8 cellular contexts compared by ENCODE assay signal in genomic region chr3:27720899-27721716, GRCh38. TPM values are rescaled to one million over a fixed set of nuclear protein-coding genes. Genes with fewer than 3 reads are reported as not detected.
A peak's percentile ranks its signal among the peaks of the same experiment; 100 is the strongest.
DNase-seq lines count a peak whose midpoint lies in the region; ATAC-seq and TF ChIP-seq lines count a peak whose summit lies in the region.

No MANE protein-coding gene starts in this region.

- no peak overlapping the region for H3K27ac Mint-ChIP-seq in CD4-positive, CD25-positive, alpha-beta regulatory T cell
- H3K27ac Mint-ChIP-seq in GM23338: no peak overlapping the region
- no peak overlapping the region for H3K27ac Mint-ChIP-seq in T-helper 2 cell treated with Interferon-gamma antibody and Interleukin-4, amounts not matched to agents 5 μg/mL and 100 μg/mL, for 36 hours

- DNase-seq in CD4-positive, CD25-positive, alpha-beta regulatory T cell: no peak
- DNase-seq in GM23338 (ENCODE audit: low spot score): peak; percentile 70
- no peak for DNase-seq in T-helper 2 cell treated with Interferon-gamma antibody and Interleukin-4, amounts not matched to agents 5 μg/mL and 100 μg/mL, for 36 hours (ENCODE audit: low spot score)
- no peak for DNase-seq in heart right ventricle
- DNase-seq in NCI-H1048 (lab: John Stamatoyannopoulos, UW): no peak
- no peak for DNase-seq in midbrain (lab: John Stamatoyannopoulos, UW)
- DNase-seq in stimulated activated CD4-positive, alpha-beta T cell treated with anti-CD3 and anti-CD28 coated beads, Interleukin-4, amount 100 ng/mL, for 4 hours: no peak

- H3K79me2 ChIP-seq in GM23338 (replicated peaks; ENCODE audit: insufficient read depth): no peaks in the 10 kb centered on the region

- peak overlapping the region; percentile 86 for H2AFZ ChIP-seq in GM23338

- peaks cover 0 to 2% (median 0%) of the 10 kb centered on the region in 7 donors for H3K9me3 Mint-ChIP-seq in CD4-positive, CD25-positive, alpha-beta regulatory T cell
- H3K9me3 Mint-ChIP-seq in GM23338: no peaks in the 10 kb centered on the region; the same call in 1 of the 3 replicates
- H3K9me3 Mint-ChIP-seq in T-helper 2 cell treated with Interferon-gamma antibody and Interleukin-4, amounts not matched to agents 5 μg/mL and 100 μg/mL, for 36 hours: no peaks in the 10 kb centered on the region

- no peaks in the 10 kb centered on the region for H3K36me3 ChIP-seq in CD4-positive, CD25-positive, alpha-beta regulatory T cell (ENCODE audit: control insufficient read depth, insufficient read depth, low read length)
- H3K36me3 ChIP-seq in GM23338 (ENCODE audit: insufficient read depth) (no peaks in the 10 kb centered on the region), heart right ventricle (no peaks in the 10 kb centered on the region), skeletal muscle satellite cell (ENCODE audit: insufficient read depth, low read length) (no peaks in the 10 kb centered on the region)

- peaks cover 18% of the 10 kb centered on the region for H4K20me1 ChIP-seq in GM23338 (replicated peaks; ENCODE audit: insufficient read depth)

- H3K27me3 ChIP-seq in CD4-positive, CD25-positive, alpha-beta regulatory T cell (ENCODE audit: control insufficient read depth, insufficient read depth, low read length): peaks cover 38% of the 10 kb centered on the region
- H3K27me3 ChIP-seq in GM23338 (ENCODE audit: insufficient read depth) (peaks cover 100% of the 10 kb centered on the region), heart right ventricle (peaks cover 27 to 100% (median 99%) of the 10 kb centered on the region in 7 donors), skeletal muscle satellite cell (ENCODE audit: control insufficient read depth, insufficient read depth, low read length) (peaks cover 96% of the 10 kb centered on the region)

- H3K4me3 Mint-ChIP-seq in CD4-positive, CD25-positive, alpha-beta regulatory T cell: peak overlapping the region; percentile 45 to 79 (median 64)
- H3K4me3 Mint-ChIP-seq in GM23338: peak overlapping the region; percentile 71
- peak overlapping the region; percentile 81 for H3K4me3 Mint-ChIP-seq in T-helper 2 cell treated with Interferon-gamma antibody and Interleukin-4, amounts not matched to agents 5 μg/mL and 100 μg/mL, for 36 hours

- intact Hi-C loops in heart right ventricle (cut with DNase I): no loop called here

- H3K9me2 ChIP-seq in GM23338 (ENCODE audit: insufficient read depth): no peaks in the 10 kb centered on the region

- 2 to 3% methylated on average over 61 to 64 of the region's 64 CpGs for WGBS in heart right ventricle, 2 donors

- TF ChIP-seq CTCF in GM23338 (conservative IDR thresholded peaks at IDR 0.05; ENCODE audit: low read depth in 2 of 2) (no peak; a peak in 1 of 4 replicates), heart right ventricle (IDR thresholded peaks at IDR 0.05) (peak in 1 of 9 donors; percentile 20)

- H3K4me2 ChIP-seq in GM23338 (peak overlapping the region; percentile 90), skeletal muscle satellite cell (ENCODE audit: low read length) (peak overlapping the region; percentile 93)

- ATAC-seq in CD4-positive, CD25-positive, alpha-beta regulatory T cell (ENCODE audit: low read depth in 2 of 2): peak in 1 of 2 donors; percentile 7
- ATAC-seq in GM23338 (peak; percentile 31), heart right ventricle (peak in 3 of 8 donors; percentile 14 to 49 (median 41))

- peak overlapping the region; percentile 18 for H3K4me3 ChIP-seq in CD4-positive, CD25-positive, alpha-beta regulatory T cell (ENCODE audit: low read depth, low read length)
- H3K4me3 ChIP-seq in GM23338 (peak overlapping the region; percentile 62), heart right ventricle (peak overlapping the region; percentile 19 to 61 (median 44)), skeletal muscle satellite cell (ENCODE audit: low read length) (peak overlapping the region; percentile 67)

- H3K27ac ChIP-seq in CD4-positive, CD25-positive, alpha-beta regulatory T cell (ENCODE audit: insufficient read depth, low read length, poor library complexity, severe bottlenecking): no peak overlapping the region
- H3K27ac ChIP-seq in GM23338 (ENCODE audit: low read depth) (no peak overlapping the region), heart right ventricle (peak overlapping the region in 1 of 10 donors; percentile 80)

- H3K9me3 ChIP-seq in CD4-positive, CD25-positive, alpha-beta regulatory T cell (ENCODE audit: control insufficient read depth in 2 of 2, low read length in 2 of 2): no peaks in the 10 kb centered on the region
- no peaks in the 10 kb centered on the region for H3K9me3 ChIP-seq in heart right ventricle
- H3K9me3 ChIP-seq in skeletal muscle satellite cell (replicated peaks; ENCODE audit: low read length): no peaks in the 10 kb centered on the region

- no peak overlapping the region for H3K9ac ChIP-seq in skeletal muscle satellite cell (ENCODE audit: low read depth, low read length)

- H3K4me1 ChIP-seq in CD4-positive, CD25-positive, alpha-beta regulatory T cell (ENCODE audit: control insufficient read depth, insufficient read depth, low read length, poor library complexity, severe bottlenecking): peaks cover 36% of the 10 kb centered on the region
- H3K4me1 ChIP-seq in GM23338 (ENCODE audit: insufficient read depth): peaks cover 83% of the 10 kb centered on the region
- H3K4me1 ChIP-seq in heart right ventricle: peaks cover 0 to 39% (median 30%) of the 10 kb centered on the region in 9 donors
- peaks cover 26% of the 10 kb centered on the region for H3K4me1 ChIP-seq in skeletal muscle satellite cell (ENCODE audit: control insufficient read depth, insufficient read depth, low read length)

- no peaks in the 10 kb centered on the region for H3K36me3 Mint-ChIP-seq in CD4-positive, CD25-positive, alpha-beta regulatory T cell
- H3K36me3 Mint-ChIP-seq in GM23338 (ENCODE audit: low read depth): no peaks in the 10 kb centered on the region
- H3K36me3 Mint-ChIP-seq in T-helper 2 cell treated with Interferon-gamma antibody and Interleukin-4, amounts not matched to agents 5 μg/mL and 100 μg/mL, for 36 hours (ENCODE audit: low read depth): peaks cover 8% of the 10 kb centered on the region

- H3K4me1 Mint-ChIP-seq in CD4-positive, CD25-positive, alpha-beta regulatory T cell: peaks cover 16 to 37% (median 24%) of the 10 kb centered on the region in 4 donors
- peaks cover 75% of the 10 kb centered on the region for H3K4me1 Mint-ChIP-seq in GM23338
- H3K4me1 Mint-ChIP-seq in T-helper 2 cell treated with Interferon-gamma antibody and Interleukin-4, amounts not matched to agents 5 μg/mL and 100 μg/mL, for 36 hours (ENCODE audit: low read depth): peaks cover 22% of the 10 kb centered on the region

- peaks cover 26% of the 10 kb centered on the region for H3F3A ChIP-seq in GM23338 (replicated peaks; ENCODE audit: low read depth)

- H3K27me3 Mint-ChIP-seq in CD4-positive, CD25-positive, alpha-beta regulatory T cell: peaks cover 92% of the 10 kb centered on the region
- H3K27me3 Mint-ChIP-seq in GM23338 (ENCODE audit: insufficient read depth, low read depth, poor library complexity): peaks cover 93% of the 10 kb centered on the region
- H3K27me3 Mint-ChIP-seq in T-helper 2 cell treated with Interferon-gamma antibody and Interleukin-4, amounts not matched to agents 5 μg/mL and 100 μg/mL, for 36 hours (ENCODE audit: low read depth): peaks cover 75% of the 10 kb centered on the region

TF ChIP-seq in GM23338, 12 proteins besides CTCF, POLR2A, EP300 and RAD21 (continues in another document):
- TF ChIP-seq POLR2AphosphoS5 (IDR thresholded peaks at IDR 0.05; ENCODE audit: low read depth) (no peak), NANOG (IDR thresholded peaks at IDR 0.05; ENCODE audit: borderline replicate concordance) (no peak), EZH2phosphoT487 (IDR thresholded peaks at IDR 0.05; ENCODE audit: unreplicated experiment) (peak; percentile 86)
- TF ChIP-seq, protein P1, sequence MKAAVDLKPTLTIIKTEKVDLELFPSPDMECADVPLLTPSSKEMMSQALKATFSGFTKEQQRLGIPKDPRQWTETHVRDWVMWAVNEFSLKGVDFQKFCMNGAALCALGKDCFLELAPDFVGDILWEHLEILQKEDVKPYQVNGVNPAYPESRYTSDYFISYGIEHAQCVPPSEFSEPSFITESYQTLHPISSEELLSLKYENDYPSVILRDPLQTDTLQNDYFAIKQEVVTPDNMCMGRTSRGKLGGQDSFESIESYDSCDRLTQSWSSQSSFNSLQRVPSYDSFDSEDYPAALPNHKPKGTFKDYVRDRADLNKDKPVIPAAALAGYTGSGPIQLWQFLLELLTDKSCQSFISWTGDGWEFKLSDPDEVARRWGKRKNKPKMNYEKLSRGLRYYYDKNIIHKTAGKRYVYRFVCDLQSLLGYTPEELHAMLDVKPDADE (IDR thresholded peaks at IDR 0.05): no peak

RNA-seq across cellular contexts. Expression of gene EOMES, which starts 1.0 kb away (rescaled TPM):
- 0.91 TPM for total RNA-seq in CD4-positive, CD25-positive, alpha-beta regulatory T cell
- 1 to 10 TPM in 1 of 4 donors, under 1 TPM in 3; 0.38 to 1.9 (median 0.73) TPM for polyA plus RNA-seq in CD4-positive, CD25-positive, alpha-beta regulatory T cell
- 0.10 TPM in 1 of 2 replicates, not detected in the other for total RNA-seq in GM23338 (2014; rRNA removed; shearing (Covaris generic))
- polyA plus RNA-seq in GM23338 (2016; fragmentation: Nextera tagmentation; extraction: Ambion mirVana) (0.10 TPM in 2 replicates), heart right ventricle (under 1 TPM; 0.01 to 0.07 TPM)
- total RNA-seq in heart right ventricle: under 1 TPM in 7 of 10 donors, not detected in 3; 0.09 to 0.76 (median 0.19) TPM
- total RNA-seq in skeletal muscle satellite cell (2012; rRNA removed): under 0.01 TPM in 1 of 2 replicates, not detected in the other
